Comparison of ENCODE assay signal across 2 cellular contexts in the genomic region with DNA sequence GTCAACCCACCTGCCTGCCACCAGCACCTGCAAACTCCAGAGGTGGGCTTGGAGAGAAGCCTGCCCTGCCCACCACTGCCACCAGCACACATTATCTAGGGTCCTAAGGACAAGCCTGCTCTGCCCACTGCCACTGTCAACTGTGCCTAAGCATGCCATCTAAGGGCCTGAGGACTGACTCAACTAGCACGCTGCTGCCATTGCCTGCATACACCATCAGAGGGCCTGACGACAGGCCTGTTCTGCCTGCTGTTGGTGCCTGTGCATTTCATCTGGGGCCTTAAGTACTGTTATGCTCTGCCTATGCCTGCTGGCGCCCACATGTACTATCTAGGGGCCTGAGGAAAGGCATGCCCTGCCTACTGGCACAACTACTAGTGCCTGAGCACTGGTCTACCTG.
TF ChIP-seq lines count a peak whose summit lies in the region.

No MANE protein-coding gene starts in this region.

TF ChIP-seq in HEK293T, 16 proteins besides CTCF, POLR2A, EP300 and RAD21:
- TF ChIP-seq FOXK2 (IDR thresholded peaks at IDR 0.05) (no peak), ARNT (IDR thresholded peaks at IDR 0.05) (no peak), HDGF (IDR thresholded peaks at IDR 0.05; ENCODE audit: borderline replicate concordance) (no peak), SUZ12 (IDR thresholded peaks at IDR 0.05) (no peak), ZNF384 (IDR thresholded peaks at IDR 0.05) (no peak), SP1 (IDR thresholded peaks at IDR 0.05) (no peak), L3MBTL2 (conservative IDR thresholded peaks at IDR 0.05) (no peak), PKNOX1 (IDR thresholded peaks at IDR 0.05) (no peak), BHLHE40 (IDR thresholded peaks at IDR 0.05; ENCODE audit: borderline replicate concordance) (no peak), ELF4 (IDR thresholded peaks at IDR 0.05) (no peak), CTBP1 (IDR thresholded peaks at IDR 0.05; ENCODE audit: borderline replicate concordance) (no peak), FOXM1 (IDR thresholded peaks at IDR 0.05; ENCODE audit: borderline replicate concordance) (no peak), TARDBP (IDR thresholded peaks at IDR 0.05) (no peak), FOXA1 (IDR thresholded peaks at IDR 0.05) (no peak)

TF ChIP-seq in H1, 55 proteins besides CTCF, POLR2A, EP300 and RAD21:
- no peak for TF ChIP-seq TCF12 (IDR thresholded peaks at IDR 0.05; ENCODE audit: low read depth, low read length)
- no peak for TF ChIP-seq TEAD4 (IDR thresholded peaks at IDR 0.05; ENCODE audit: low read depth, low read length)
- no peak for TF ChIP-seq RFX5 (IDR thresholded peaks at IDR 0.05; ENCODE audit: borderline replicate concordance, low read depth, low read length)
- no peak for TF ChIP-seq SIX5 (IDR thresholded peaks at IDR 0.05; ENCODE audit: low read depth, low read length)
- TF ChIP-seq HDAC6 (IDR thresholded peaks at IDR 0.05; ENCODE audit: low read depth, low read length): no peak
- TF ChIP-seq CEBPB (IDR thresholded peaks at IDR 0.05; ENCODE audit: low read depth, low read length): no peak
- no peak for TF ChIP-seq TAF1 (IDR thresholded peaks at IDR 0.05; ENCODE audit: low read depth, low read length)
- no peak for TF ChIP-seq BCL11A (IDR thresholded peaks at IDR 0.05; ENCODE audit: low read depth in 2 of 2, low read length in 2 of 2)
- TF ChIP-seq RBBP5 (IDR thresholded peaks at IDR 0.05; ENCODE audit: borderline replicate concordance, low read depth, low read length): no peak
- no peak for TF ChIP-seq BACH1 (IDR thresholded peaks at IDR 0.05; ENCODE audit: low read length)
- no peak for TF ChIP-seq CBX8 (IDR thresholded peaks at IDR 0.05; ENCODE audit: borderline replicate concordance, low read depth, low read length)
- TF ChIP-seq GABPA (IDR thresholded peaks at IDR 0.05; ENCODE audit: borderline replicate concordance, insufficient read depth, low read length): no peak
- no peak for TF ChIP-seq CHD2 (IDR thresholded peaks at IDR 0.05; ENCODE audit: low read length)
- no peak for TF ChIP-seq MAX (IDR thresholded peaks at IDR 0.05)
- TF ChIP-seq TBP (IDR thresholded peaks at IDR 0.05; ENCODE audit: low read depth, low read length): no peak
- TF ChIP-seq EGR1 (IDR thresholded peaks at IDR 0.05; ENCODE audit: borderline replicate concordance, low read depth, low read length): no peak
- no peak for TF ChIP-seq YY1 (IDR thresholded peaks at IDR 0.05; ENCODE audit: low read depth, low read length)
- no peak for TF ChIP-seq ZNF274 (IDR thresholded peaks at IDR 0.05; ENCODE audit: borderline replicate concordance, extremely low read depth, low read length)
